In genomic region chr5:169649486-169649885, GRCh38 we compare ENCODE assay signal across 1 cellular context.
TF ChIP-seq lines count a peak whose summit lies in the region.

No MANE protein-coding gene starts in this region.

TF ChIP-seq in GM12878, 131 proteins besides CTCF, POLR2A, EP300 and RAD21 (continued from another document):
- TF ChIP-seq CEBPZ (IDR thresholded peaks at IDR 0.05; ENCODE audit: low read depth, low read length) = no peak
- no peak for TF ChIP-seq RELA (IDR thresholded peaks at IDR 0.05; ENCODE audit: borderline replicate concordance, partially characterized antibody)
- no peak for TF ChIP-seq POU2F2 (IDR thresholded peaks at IDR 0.05; ENCODE audit: borderline replicate concordance, low read depth, low read length)
- TF ChIP-seq FOXM1 (IDR thresholded peaks at IDR 0.05; ENCODE audit: low read depth, low read length) = no peak
- no peak for TF ChIP-seq IRF5 (IDR thresholded peaks at IDR 0.05; ENCODE audit: borderline replicate concordance)
- no peak for TF ChIP-seq BHLHE40 (IDR thresholded peaks at IDR 0.05; ENCODE audit: borderline replicate concordance in 1 of 2, low read depth in 2 of 2, low read length in 1 of 2)
- TF ChIP-seq ZNF384 (IDR thresholded peaks at IDR 0.05; ENCODE audit: borderline replicate concordance, low read depth, low read length) = 0 out of 2 replicates have a peak, but pooled peaks have one; percentile 14
- TF ChIP-seq, protein P1, sequence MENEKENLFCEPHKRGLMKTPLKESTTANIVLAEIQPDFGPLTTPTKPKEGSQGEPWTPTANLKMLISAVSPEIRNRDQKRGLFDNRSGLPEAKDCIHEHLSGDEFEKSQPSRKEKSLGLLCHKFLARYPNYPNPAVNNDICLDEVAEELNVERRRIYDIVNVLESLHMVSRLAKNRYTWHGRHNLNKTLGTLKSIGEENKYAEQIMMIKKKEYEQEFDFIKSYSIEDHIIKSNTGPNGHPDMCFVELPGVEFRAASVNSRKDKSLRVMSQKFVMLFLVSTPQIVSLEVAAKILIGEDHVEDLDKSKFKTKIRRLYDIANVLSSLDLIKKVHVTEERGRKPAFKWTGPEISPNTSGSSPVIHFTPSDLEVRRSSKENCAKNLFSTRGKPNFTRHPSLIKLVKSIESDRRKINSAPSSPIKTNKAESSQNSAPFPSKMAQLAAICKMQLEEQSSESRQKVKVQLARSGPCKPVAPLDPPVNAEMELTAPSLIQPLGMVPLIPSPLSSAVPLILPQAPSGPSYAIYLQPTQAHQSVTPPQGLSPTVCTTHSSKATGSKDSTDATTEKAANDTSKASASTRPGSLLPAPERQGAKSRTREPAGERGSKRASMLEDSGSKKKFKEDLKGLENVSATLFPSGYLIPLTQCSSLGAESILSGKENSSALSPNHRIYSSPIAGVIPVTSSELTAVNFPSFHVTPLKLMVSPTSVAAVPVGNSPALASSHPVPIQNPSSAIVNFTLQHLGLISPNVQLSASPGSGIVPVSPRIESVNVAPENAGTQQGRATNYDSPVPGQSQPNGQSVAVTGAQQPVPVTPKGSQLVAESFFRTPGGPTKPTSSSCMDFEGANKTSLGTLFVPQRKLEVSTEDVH (IDR thresholded peaks at IDR 0.05; ENCODE audit: low read depth, partially characterized antibody) = no peak
- TF ChIP-seq NR2C2 (IDR thresholded peaks at IDR 0.05; ENCODE audit: borderline replicate concordance, control insufficient read depth, insufficient read length, low read depth) = no peak
- no peak for TF ChIP-seq EED (IDR thresholded peaks at IDR 0.05; ENCODE audit: low read depth)
- TF ChIP-seq TAF1 (IDR thresholded peaks at IDR 0.05; ENCODE audit: borderline replicate concordance, low read depth, low read length) = no peak
- no peak for TF ChIP-seq ZZZ3 (IDR thresholded peaks at IDR 0.05; ENCODE audit: control insufficient read depth, insufficient read length, low read depth)
- TF ChIP-seq MEF2A (IDR thresholded peaks at IDR 0.05; ENCODE audit: insufficient read depth, low read depth, low read length) = no peak
TF ChIP-seq in GM12878: peak in this region for 2.
